Comparison of ENCODE assay signal across 26 cellular contexts in the genomic region with DNA sequence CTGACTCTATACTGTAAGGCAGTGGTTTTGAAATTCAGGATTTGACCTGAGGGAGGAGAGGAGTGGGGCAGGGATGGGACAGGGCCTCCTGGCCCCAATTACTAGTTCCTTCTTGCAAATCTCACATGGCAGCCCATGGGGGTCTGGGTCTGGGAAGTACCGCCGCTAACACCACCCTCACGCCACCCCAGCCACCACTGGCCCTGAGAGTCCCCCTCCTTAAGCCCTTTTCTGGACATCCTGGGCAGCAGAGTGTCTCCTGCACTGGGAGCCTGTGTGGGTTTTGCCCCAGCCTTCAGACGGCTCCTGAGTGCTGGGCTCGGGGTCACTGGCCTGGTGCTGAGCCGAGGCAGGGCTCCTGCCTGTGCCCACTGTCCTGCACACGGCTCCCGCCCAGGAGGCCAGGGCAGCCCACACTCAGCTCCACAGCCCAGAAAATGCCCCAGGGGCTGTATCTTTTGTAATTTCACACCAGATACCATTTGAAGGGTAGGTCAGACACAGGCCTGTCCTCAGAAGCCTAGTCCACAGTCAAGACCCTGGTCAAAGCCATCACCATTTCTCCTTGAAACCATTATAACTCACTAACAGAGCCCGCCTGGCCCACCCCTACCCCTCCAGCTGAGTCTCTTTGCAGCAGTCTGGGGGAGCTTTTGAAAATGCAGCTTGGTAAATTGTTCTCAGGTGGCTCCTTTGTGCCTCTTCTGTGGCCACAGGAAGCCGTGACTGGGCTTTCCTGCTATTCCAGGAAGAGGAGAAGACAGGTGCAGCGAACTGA. TPM values are rescaled to one million over a fixed set of nuclear protein-coding genes. Genes with fewer than 3 reads are reported as not detected.
A peak's percentile ranks its signal among the peaks of the same experiment; 100 is the strongest.
DNase-seq lines count a peak whose midpoint lies in the region; ATAC-seq and TF ChIP-seq lines count a peak whose summit lies in the region.
"Had no signal": no experiment of that assay in that cellular context is flagged by ENCODE, and none has a peak within 500 bp of the region (broad histone marks: within the 10 kb centered on the region; RNA-seq: fewer than 3 reads in every experiment).

No MANE protein-coding gene starts in this region.

- H3K27me3 Mint-ChIP-seq in nephron progenitor cell (ENCODE audit: low read depth, poor library complexity), result no peaks in the 10 kb centered on the region
- H3K27me3 Mint-ChIP-seq: naive thymus-derived CD8-positive, alpha-beta T cell had no signal

- no peaks in the 10 kb centered on the region for H3K27me3 ChIP-seq in BLaER1 treated with 17β-estradiol and CSF1 and Interleukin-3, amounts not matched to agents 10 nM and 100 nM
- H3K27me3 ChIP-seq in DND-41 (ENCODE audit: insufficient read depth, low read length, poor library complexity) (no peaks in the 10 kb centered on the region), SJCRH30 (no peaks in the 10 kb centered on the region), Peyer's patch (no peaks in the 10 kb centered on the region)
- H3K27me3 ChIP-seq: left lung, testis had no signal

- TF ChIP-seq POLR2A in Peyer's patch (IDR thresholded peaks at IDR 0.05), result no peak

- H3K4me1 ChIP-seq in BLaER1 treated with 17β-estradiol and CSF1 and Interleukin-3, amounts not matched to agents 10 nM and 100 nM, result peaks cover 0 to 29% (median 20%) of the 10 kb centered on the region in 10 experiments; a peak in 13 of 20 replicates
- H3K4me1 ChIP-seq in DND-41 (ENCODE audit: insufficient read depth, low read length) (no peaks in the 10 kb centered on the region), SJCRH30 (peaks cover 19% of the 10 kb centered on the region), Peyer's patch (no peaks in the 10 kb centered on the region)
- H3K4me1 ChIP-seq: heart right ventricle, left lung, testis had no signal

- H3K36me3 Mint-ChIP-seq in nephron progenitor cell (ENCODE audit: low read depth), result no peaks in the 10 kb centered on the region
- H3K36me3 Mint-ChIP-seq: CD4-positive, alpha-beta memory T cell; mesothelial cell of epicardium; naive thymus-derived CD8-positive, alpha-beta T cell had no signal

- no peaks in the 10 kb centered on the region for H4K20me1 ChIP-seq in BLaER1 treated with 17β-estradiol and CSF1 and Interleukin-3, amounts not matched to agents 10 nM and 100 nM
- H4K20me1 ChIP-seq in DND-41 (ENCODE audit: insufficient read depth, low read length), result no peaks in the 10 kb centered on the region

- ATAC-seq in DND-41 (ENCODE audit: insufficient read depth, low read depth), result peak; percentile 45; the same call in 1 of the 3 replicates
- ATAC-seq in GM18867 (IDR thresholded peaks at IDR 0.05; ENCODE audit: unreplicated experiment), result no peak
- ATAC-seq: activated CD8-positive, alpha-beta T cell treated with anti-CD3 and anti-CD28 coated beads, Interleukin-2, amount 10 ng/mL, durations not matched to agents 7 days and 5 days; GM12878; naive thymus-derived CD8-positive, alpha-beta T cell had no signal

- H3K36me3 ChIP-seq in BLaER1 treated with 17β-estradiol and CSF1 and Interleukin-3, amounts not matched to agents 10 nM and 100 nM, result no peaks in the 10 kb centered on the region
- H3K36me3 ChIP-seq in DND-41 (ENCODE audit: insufficient read depth, low read length), result no peaks in the 10 kb centered on the region
- no peaks in the 10 kb centered on the region for H3K36me3 ChIP-seq in SJCRH30
- no peaks in the 10 kb centered on the region for H3K36me3 ChIP-seq in Peyer's patch
- H3K36me3 ChIP-seq: heart right ventricle, left lung had no signal

- H3K4me1 Mint-ChIP-seq in nephron progenitor cell, result peaks cover 56% of the 10 kb centered on the region
- H3K4me1 Mint-ChIP-seq: CD4-positive, alpha-beta memory T cell; naive thymus-derived CD8-positive, alpha-beta T cell had no signal

- H3K27ac Mint-ChIP-seq in nephron progenitor cell, result peak overlapping the region; percentile 59
- H3K27ac Mint-ChIP-seq: activated CD8-positive, alpha-beta T cell treated with anti-CD3 and anti-CD28 coated beads, Interleukin-2, amount 10 ng/mL, durations not matched to agents 7 days and 5 days; HFFc6; mesothelial cell of epicardium had no signal

- no peak overlapping the region for H3K27ac ChIP-seq in BLaER1 treated with 17β-estradiol and CSF1 and Interleukin-3, amounts not matched to agents 10 nM and 100 nM
- H3K27ac ChIP-seq in DND-41 (ENCODE audit: low read length) (no peak overlapping the region), SJCRH30 (peak overlapping the region; percentile 20; the same call in 1 of the 2 replicates), Peyer's patch (no peak overlapping the region)
- H3K27ac ChIP-seq: heart right ventricle, left lung, testis had no signal

- H3K4me3 ChIP-seq in BLaER1 treated with 17β-estradiol and CSF1 and Interleukin-3, amounts not matched to agents 10 nM and 100 nM, result no peak overlapping the region
- H3K4me3 ChIP-seq in DND-41 (ENCODE audit: low read depth in 1 of 2, low read length in 2 of 2), result no peak overlapping the region
- H3K4me3 ChIP-seq in SJCRH30, result no peak overlapping the region
- no peak overlapping the region for H3K4me3 ChIP-seq in Peyer's patch
- H3K4me3 ChIP-seq: GM12878, heart right ventricle, left lung, testis had no signal

- H2AFZ ChIP-seq in DND-41 (ENCODE audit: low read depth, low read length), result no peak overlapping the region

- DNase-seq in DND-41 (peak; percentile 11), SJCRH30 (no peak), nephron progenitor cell (no peak), C1 segment of cervical spinal cord (lab: John Stamatoyannopoulos, UW) (no peak), Peyer's patch (no peak), D341Med (ENCODE audit: low spot score) (no peak)
- DNase-seq: activated CD8-positive, alpha-beta T cell treated with anti-CD3 and anti-CD28 coated beads, Interleukin-2, amount 10 ng/mL, durations not matched to agents 7 days and 5 days; activated naive CD4-positive, alpha-beta T cell treated with anti-CD3 and anti-CD28 coated beads, Interleukin-2, amount 50 U/mL, for 16 hours; activated T-cell treated with anti-CD3 and anti-CD28 coated beads, Interleukin-2, amount 50 U/mL, for 48 hours; anterior cingulate cortex; caudate nucleus; CD4-positive, alpha-beta memory T cell; heart right ventricle; Karpas-422; left lung; naive thymus-derived CD8-positive, alpha-beta T cell; NCI-H187 treated with DMSO at 0.1 percent for 48 hours; stimulated activated CD4-positive, alpha-beta T cell treated with anti-CD3 and anti-CD28 coated beads, Interleukin-1b, Interleukin-23, amount 100 ng/mL, for 48 hours; testis had no signal

- no peak overlapping the region for H3K9ac ChIP-seq in BLaER1 treated with 17β-estradiol and CSF1 and Interleukin-3, amounts not matched to agents 10 nM and 100 nM
- H3K9ac ChIP-seq in DND-41 (ENCODE audit: low read depth, low read length), result no peak overlapping the region

- no peak overlapping the region for H3K4me3 Mint-ChIP-seq in nephron progenitor cell
- H3K4me3 Mint-ChIP-seq: activated CD8-positive, alpha-beta T cell treated with anti-CD3 and anti-CD28 coated beads, Interleukin-2, amount 10 ng/mL, durations not matched to agents 7 days and 5 days; CD4-positive, alpha-beta memory T cell; HFFc6; mesothelial cell of epicardium; naive thymus-derived CD8-positive, alpha-beta T cell had no signal

- H3K9me3 Mint-ChIP-seq in nephron progenitor cell, result no peaks in the 10 kb centered on the region
- H3K9me3 Mint-ChIP-seq: CD4-positive, alpha-beta memory T cell; HFFc6; mesothelial cell of epicardium; naive thymus-derived CD8-positive, alpha-beta T cell had no signal

- H3K9me3 ChIP-seq in BLaER1 treated with 17β-estradiol and CSF1 and Interleukin-3, amounts not matched to agents 10 nM and 100 nM (replicated peaks in 1 of 11), result no peaks in the 10 kb centered on the region
- H3K9me3 ChIP-seq in DND-41 (ENCODE audit: insufficient read depth, low read length, severe bottlenecking), result no peaks in the 10 kb centered on the region
- H3K9me3 ChIP-seq in SJCRH30 (replicated peaks), result no peaks in the 10 kb centered on the region
- H3K9me3 ChIP-seq in Peyer's patch, result no peaks in the 10 kb centered on the region
- H3K9me3 ChIP-seq: heart right ventricle, left lung, testis had no signal

- H3K4me2 ChIP-seq in BLaER1 treated with 17β-estradiol and CSF1 and Interleukin-3, amounts not matched to agents 10 nM and 100 nM, result peak overlapping the region in 8 of 11 experiments; percentile 28 to 50 (median 40); a peak in 14 of 22 replicates
- H3K4me2 ChIP-seq in DND-41 (ENCODE audit: insufficient read depth, low read length), result no peak overlapping the region

- TF ChIP-seq CTCF in DND-41 (IDR thresholded peaks at IDR 0.05; ENCODE audit: borderline replicate concordance, extremely low read depth, low read length, poor library complexity, severe bottlenecking) (no peak), nephron progenitor cell (IDR thresholded peaks at IDR 0.05) (no peak), Peyer's patch (IDR thresholded peaks at IDR 0.05) (no peak)

- no peaks in the 10 kb centered on the region for H3K79me2 ChIP-seq in DND-41 (ENCODE audit: insufficient read depth, low read length)

RNA-seq across cellular contexts. Expression of gene CYP27C1, which starts 55.1 kb away (rescaled TPM):
- 0.30 and 0.35 TPM in 2 replicates for total RNA-seq in SJCRH30 (2014; rRNA removed; shearing (Covaris generic))
- under 1 TPM in 1 of 4 donors, not detected in 3; 0.13 TPM for total RNA-seq in Peyer's patch
- total RNA-seq: activated CD8-positive, alpha-beta T cell treated with anti-CD3 and anti-CD28 coated beads, Interleukin-2, amount 10 ng/mL, durations not matched to agents 7 days and 5 days; CD4-positive, alpha-beta memory T cell; dermis microvascular lymphatic vessel endothelial cell; GM12878; naive thymus-derived CD8-positive, alpha-beta T cell; NCI-H460 had no signal

RNA-seq across cellular contexts. Expression of gene BIN1, which starts 58.0 kb away (rescaled TPM):
- total RNA-seq in SJCRH30 (2014; rRNA removed; shearing (Covaris generic)), result 87.6 and 90.4 TPM in 2 replicates
- total RNA-seq in Peyer's patch, result 10 to 100 TPM; 22.2 to 81.7 (median 47.2) TPM
